In genomic region chr5:133663380-133664054, GRCh38 we compare ENCODE assay signal across 19 cellular contexts. TPM values are rescaled to one million over a fixed set of nuclear protein-coding genes. Genes with fewer than 3 reads are reported as not detected.
DNase-seq lines count a peak whose midpoint lies in the region; ATAC-seq and TF ChIP-seq lines count a peak whose summit lies in the region.
"Had no signal": no experiment of that assay in that cellular context is flagged by ENCODE, and none has a peak within 500 bp of the region (broad histone marks: within the 10 kb centered on the region; RNA-seq: fewer than 3 reads in every experiment).

No MANE protein-coding gene starts in this region.

- H3K36me3 Mint-ChIP-seq in natural killer cell treated with Interleukin-12 subunit alpha and Interleukin-12 subunit beta and Interleukin-15 and Interleukin-18, amount 100 ng/mL, for 72 hours, result no peaks in the 10 kb centered on the region
- H3K36me3 Mint-ChIP-seq in natural killer cell, result no peaks in the 10 kb centered on the region
- H3K36me3 Mint-ChIP-seq in effector memory CD8-positive, alpha-beta T cell (ENCODE audit: insufficient read depth), result no peaks in the 10 kb centered on the region
- H3K36me3 Mint-ChIP-seq: CD8-positive, alpha-beta T cell had no signal

- H3K27me3 Mint-ChIP-seq in natural killer cell treated with Interleukin-12 subunit alpha and Interleukin-12 subunit beta and Interleukin-15 and Interleukin-18, amount 100 ng/mL, for 72 hours, result peaks cover 15 to 25% of the 10 kb centered on the region in 2 donors
- peaks cover 3 to 11% of the 10 kb centered on the region in 2 donors for H3K27me3 Mint-ChIP-seq in natural killer cell (ENCODE audit: low read depth in 2 of 2)
- peaks cover 34 to 41% of the 10 kb centered on the region in 2 donors for H3K27me3 Mint-ChIP-seq in effector memory CD8-positive, alpha-beta T cell

- no peak overlapping the region for H3K27ac Mint-ChIP-seq in natural killer cell treated with Interleukin-12 subunit alpha and Interleukin-12 subunit beta and Interleukin-15 and Interleukin-18, amount 100 ng/mL, for 72 hours
- no peak overlapping the region for H3K27ac Mint-ChIP-seq in natural killer cell
- no peak overlapping the region for H3K27ac Mint-ChIP-seq in effector memory CD8-positive, alpha-beta T cell
- H3K27ac Mint-ChIP-seq: B cell; CD8-positive, alpha-beta T cell had no signal

- ATAC-seq in natural killer cell treated with Interleukin-12 subunit alpha and Interleukin-12 subunit beta and Interleukin-15 and Interleukin-18, amount 100 ng/mL, for 72 hours, result peak; percentile 31 to 44
- ATAC-seq in natural killer cell, result no peak
- no peak for ATAC-seq in effector memory CD8-positive, alpha-beta T cell (replicated peaks)
- ATAC-seq: CD8-positive, alpha-beta T cell had no signal

- no peak overlapping the region for H3K4me3 Mint-ChIP-seq in natural killer cell treated with Interleukin-12 subunit alpha and Interleukin-12 subunit beta and Interleukin-15 and Interleukin-18, amount 100 ng/mL, for 72 hours
- no peak overlapping the region for H3K4me3 Mint-ChIP-seq in natural killer cell
- no peak overlapping the region for H3K4me3 Mint-ChIP-seq in effector memory CD8-positive, alpha-beta T cell
- H3K4me3 Mint-ChIP-seq: B cell; CD8-positive, alpha-beta T cell had no signal

- no peaks in the 10 kb centered on the region for H3K4me1 Mint-ChIP-seq in natural killer cell treated with Interleukin-12 subunit alpha and Interleukin-12 subunit beta and Interleukin-15 and Interleukin-18, amount 100 ng/mL, for 72 hours (ENCODE audit: low read depth in 2 of 2)
- H3K4me1 Mint-ChIP-seq in natural killer cell, result no peaks in the 10 kb centered on the region
- no peaks in the 10 kb centered on the region for H3K4me1 Mint-ChIP-seq in effector memory CD8-positive, alpha-beta T cell (ENCODE audit: low read depth in 2 of 2)

- no peaks in the 10 kb centered on the region for H3K9me3 Mint-ChIP-seq in natural killer cell treated with Interleukin-12 subunit alpha and Interleukin-12 subunit beta and Interleukin-15 and Interleukin-18, amount 100 ng/mL, for 72 hours
- H3K9me3 Mint-ChIP-seq in natural killer cell, result no peaks in the 10 kb centered on the region
- no peaks in the 10 kb centered on the region for H3K9me3 Mint-ChIP-seq in effector memory CD8-positive, alpha-beta T cell
- H3K9me3 Mint-ChIP-seq: CD8-positive, alpha-beta T cell had no signal

- TF ChIP-seq CTCF in natural killer cell (IDR thresholded peaks at IDR 0.05), result no peak

- intact Hi-C loops in natural killer cell (cut with micrococcal nuclease), result no loop called here
- intact Hi-C loops in posterior cingulate gyrus (cut with DNase I), result no loop called here

- DNase-seq in natural killer cell treated with Interleukin-12 subunit alpha and Interleukin-12 subunit beta and Interleukin-15 and Interleukin-18, amount 100 ng/mL, for 72 hours (ENCODE audit: low spot score), result no peak
- DNase-seq in natural killer cell, result no peak
- DNase-seq in ecto neural progenitor cell (ENCODE audit: low spot score), result peak; percentile 29
- DNase-seq in islet precursor cell, result peak; percentile 29
- DNase-seq in posterior cingulate gyrus, result no peak
- no peak for DNase-seq in NAMALWA (ENCODE audit: low spot score)
- no peak for DNase-seq in effector memory CD8-positive, alpha-beta T cell
- DNase-seq: Caco-2; CD8-positive, alpha-beta T cell; Karpas-422; NCI-H1105 treated with DMSO at 0.1 percent for 48 hours; NCI-H146; NCI-H1930; NCI-H2107; NCI-H524 treated with DMSO at 0.1 percent for 48 hours; NCI-H774; Right ventricle myocardium superior had no signal

RNA-seq across cellular contexts. Expression of gene FSTL4, which starts 51.2 kb away (rescaled TPM):
- not detected for total RNA-seq in natural killer cell treated with Interleukin-12 subunit alpha and Interleukin-12 subunit beta and Interleukin-15 and Interleukin-18, amount 100 ng/mL, for 72 hours
- total RNA-seq in natural killer cell, result under 1 TPM; 0.11 to 0.75 (median 0.55) TPM
- total RNA-seq: PC-9, Right ventricle myocardium superior had no signal

Comparison
In these comparisons a context has a peak if more than half of its experiments do, and no peak if none do; other contexts are left out.
1. ATAC-seq: peak in natural killer cell treated with Interleukin-12 subunit alpha and Interleukin-12 subunit beta and Interleukin-15 and Interleukin-18, amount 100 ng/mL, for 72 hours (2 of 2); none in natural killer cell (0 of 3) and effector memory CD8-positive, alpha-beta T cell (single experiment).
2. DNase-seq: peak in ecto neural progenitor cell (single experiment) and islet precursor cell (single experiment); none in natural killer cell treated with Interleukin-12 subunit alpha and Interleukin-12 subunit beta and Interleukin-15 and Interleukin-18, amount 100 ng/mL, for 72 hours (single experiment), natural killer cell (single experiment), posterior cingulate gyrus (0 of 10), NAMALWA (single experiment) and effector memory CD8-positive, alpha-beta T cell (0 of 3).